Comparison of ENCODE assay signal across 1 cellular context in genomic region chr13:28185256-28185655, GRCh38.
TF ChIP-seq lines count a peak whose summit lies in the region.

No MANE protein-coding gene starts in this region.

TF ChIP-seq in GM23338, 12 proteins besides CTCF, POLR2A, EP300 and RAD21 (continued from another document):
- no peak for TF ChIP-seq ZNF462 (CRISPR knock-in tag; IDR thresholded peaks at IDR 0.05)
- no peak for TF ChIP-seq REST (IDR thresholded peaks at IDR 0.05; ENCODE audit: unreplicated experiment)
- no peak for TF ChIP-seq CREB1 (CRISPR knock-in tag; IDR thresholded peaks at IDR 0.05; ENCODE audit: low read depth)
